In the genomic region with DNA sequence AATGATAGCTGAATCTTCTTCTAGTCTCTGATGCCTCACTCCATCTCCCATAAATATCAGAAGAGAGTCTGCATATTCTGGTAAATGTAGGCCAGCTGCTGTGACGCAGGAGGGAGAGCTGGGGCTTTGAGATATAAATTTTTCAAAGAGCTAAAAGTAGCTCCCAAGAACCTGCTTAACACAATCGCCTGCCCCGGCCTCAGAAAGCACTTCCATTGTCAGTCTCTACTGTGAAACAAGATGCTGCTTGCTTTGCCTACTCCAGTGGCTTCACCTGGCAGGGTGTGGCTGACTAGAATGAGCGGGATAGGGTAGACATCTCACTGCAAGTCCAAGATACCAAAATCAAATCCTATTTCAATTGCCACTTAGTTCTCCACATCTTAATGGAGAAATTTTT, we compare ENCODE assay signal across 29 cellular contexts. TPM values are rescaled to one million over a fixed set of nuclear protein-coding genes. Genes with fewer than 3 reads are reported as not detected.
DNase-seq lines count a peak whose midpoint lies in the region; ATAC-seq and TF ChIP-seq lines count a peak whose summit lies in the region.
"Had no signal": no experiment of that assay in that cellular context is flagged by ENCODE, and none has a peak within 500 bp of the region (broad histone marks: within the 10 kb centered on the region; RNA-seq: fewer than 3 reads in every experiment).

No MANE protein-coding gene starts in this region.

- H3K4me1 Mint-ChIP-seq in central memory CD8-positive, alpha-beta T cell, result no peaks in the 10 kb centered on the region
- H3K4me1 Mint-ChIP-seq: B cell, memory B cell had no signal

- peaks cover 42% of the 10 kb centered on the region for H3K4me1 ChIP-seq in left ventricle myocardium inferior
- H3K4me1 ChIP-seq: tibial nerve had no signal

- TF ChIP-seq CTCF in left ventricle myocardium inferior (IDR thresholded peaks at IDR 0.05; ENCODE audit: borderline replicate concordance), result no peak

- DNase-seq in left ventricle myocardium inferior, result no peak
- no peak for DNase-seq in left cardiac atrium
- no peak for DNase-seq in central memory CD8-positive, alpha-beta T cell (ENCODE audit: low spot score in 2 of 2)
- DNase-seq in midbrain (lab: John Stamatoyannopoulos, UW), result peak; percentile 22
- no peak for DNase-seq in activated CD4-positive, alpha-beta T cell treated with anti-CD3 and anti-CD28 coated beads for 48 hours
- DNase-seq in AG08396 (ENCODE audit: low spot score), result no peak
- no peak for DNase-seq in H4 (ENCODE audit: low spot score)
- DNase-seq: activated CD4-positive, alpha-beta T cell treated with anti-CD3 and anti-CD28 coated beads, Interleukin-2, amount 50 U/mL, for 48 hours; activated naive CD4-positive, alpha-beta T cell; central memory CD4-positive, alpha-beta T cell; DMS 273 treated with DMSO at 0.1 percent for 48 hours; KBM-7; NCI-H1092 treated with DMSO at 0.1 percent for 48 hours; NCI-H1930; NCI-H226; NCI-H82; stimulated activated CD4-positive, alpha-beta T cell treated with anti-CD3 and anti-CD28 coated beads, Interleukin-12 subunit alpha, Interleukin-12 subunit beta, amount 100 ng/mL, for 4 hours; stimulated activated CD4-positive, alpha-beta T cell treated with anti-CD3 and anti-CD28 coated beads, Interleukin-2, amount 100 ng/mL, for 48 hours; stimulated activated naive CD8-positive, alpha-beta T cell treated with anti-CD3 and anti-CD28 coated beads, Interleukin-15, amount 100 ng/mL, for 72 hours; T-cell had no signal

- H3K36me3 ChIP-seq in left ventricle myocardium inferior, result no peaks in the 10 kb centered on the region
- H3K36me3 ChIP-seq: tibial nerve had no signal

- H3K9me3 ChIP-seq in left ventricle myocardium inferior (replicated peaks), result no peaks in the 10 kb centered on the region
- H3K9me3 ChIP-seq: tibial nerve had no signal

- H3K4me3 Mint-ChIP-seq in central memory CD8-positive, alpha-beta T cell, result no peak overlapping the region
- H3K4me3 Mint-ChIP-seq: B cell; dendritic cell treated with granulocyte-macrophage colony-stimulating factor and Interleukin-4, amounts not matched to agents 40 ng/mL and 50 ng/mL, for 4 days; memory B cell; stimulated activated naive CD8-positive, alpha-beta T cell treated with anti-CD3 and anti-CD28 coated beads, Interleukin-15, amount 100 ng/mL, for 72 hours; T-cell had no signal

- peak overlapping the region; percentile 10 for H3K27ac Mint-ChIP-seq in central memory CD8-positive, alpha-beta T cell (ENCODE audit: low read depth)
- H3K27ac Mint-ChIP-seq: B cell; dendritic cell treated with granulocyte-macrophage colony-stimulating factor and Interleukin-4, amounts not matched to agents 40 ng/mL and 50 ng/mL, for 4 days; memory B cell; stimulated activated naive CD8-positive, alpha-beta T cell treated with anti-CD3 and anti-CD28 coated beads, Interleukin-15, amount 100 ng/mL, for 72 hours; T-cell had no signal

- intact Hi-C loops in left ventricle myocardium inferior (cut with micrococcal nuclease), result no loop called here
- intact Hi-C loops in left cardiac atrium (cut with DNase I), result no loop called here

- peak overlapping the region; percentile 7 for H3K4me3 ChIP-seq in left ventricle myocardium inferior
- H3K4me3 ChIP-seq: GM12878, tibial nerve had no signal

- H3K27ac ChIP-seq in left ventricle myocardium inferior (replicated peaks), result peak overlapping the region; percentile 85
- H3K27ac ChIP-seq in temporal lobe (ENCODE audit: low read depth, low read length), result peak overlapping the region; percentile 10
- H3K27ac ChIP-seq: tibial nerve had no signal

- H3K9me3 Mint-ChIP-seq in central memory CD8-positive, alpha-beta T cell, result peaks cover 8% of the 10 kb centered on the region
- H3K9me3 Mint-ChIP-seq: dendritic cell treated with granulocyte-macrophage colony-stimulating factor and Interleukin-4, amounts not matched to agents 40 ng/mL and 50 ng/mL, for 4 days; memory B cell; stimulated activated naive CD8-positive, alpha-beta T cell treated with anti-CD3 and anti-CD28 coated beads, Interleukin-15, amount 100 ng/mL, for 72 hours; T-cell had no signal

- no peak for ATAC-seq in left cardiac atrium
- ATAC-seq in central memory CD8-positive, alpha-beta T cell (replicated peaks; ENCODE audit: extremely low read depth, poor library complexity, severe bottlenecking), result no peak
- ATAC-seq: GM12878; left lobe of liver; sciatic nerve; stimulated activated naive CD8-positive, alpha-beta T cell treated with anti-CD3 and anti-CD28 coated beads, Interleukin-15, amount 100 ng/mL, for 72 hours; T-cell had no signal

- H3K27me3 Mint-ChIP-seq in central memory CD8-positive, alpha-beta T cell, result peaks cover 59% of the 10 kb centered on the region
- H3K27me3 Mint-ChIP-seq: progenitor cell of endocrine pancreas had no signal

- H3K36me3 Mint-ChIP-seq in central memory CD8-positive, alpha-beta T cell (ENCODE audit: insufficient read depth), result no peaks in the 10 kb centered on the region
- H3K36me3 Mint-ChIP-seq: memory B cell, T-cell had no signal

- H3K27me3 ChIP-seq in left ventricle myocardium inferior (ENCODE audit: low read depth), result no peaks in the 10 kb centered on the region
- H3K27me3 ChIP-seq: tibial nerve had no signal

RNA-seq across cellular contexts. Expression of a gene that starts 58.8 kb away (rescaled TPM):
- total RNA-seq in left ventricle myocardium inferior (16.1 TPM), left cardiac atrium (10 to 100 TPM; 17.7 to 21.2 TPM), temporal lobe (28.0 TPM)
- total RNA-seq in H4 (2014; rRNA removed; shearing (Covaris generic)), result 3.6 and 8.6 TPM in 2 replicates
